Comparison of ENCODE assay signal across 13 cellular contexts in genomic region chr14:68386950-68387779, GRCh38.
A peak's percentile ranks its signal among the peaks of the same experiment; 100 is the strongest.
DNase-seq lines count a peak whose midpoint lies in the region; ATAC-seq and TF ChIP-seq lines count a peak whose summit lies in the region.
"Had no signal": no experiment of that assay in that cellular context is flagged by ENCODE, and none has a peak within 500 bp of the region (broad histone marks: within the 10 kb centered on the region; RNA-seq: fewer than 3 reads in every experiment).

No MANE protein-coding gene starts in this region.

- no peaks in the 10 kb centered on the region for H3K36me3 Mint-ChIP-seq in WTC11

- CTCF ChIA-PET in WTC11 (lab: Charles Lee), result no interaction called here

- TF ChIP-seq POLR2A in uterus (IDR thresholded peaks at IDR 0.05), result no peak

- DNase-seq in cardiac muscle cell (ENCODE audit: low read depth in 1 of 2, low spot score in 1 of 2), result peak in 1 of 2 donors; percentile 76
- no peak for DNase-seq in right atrium auricular region (ENCODE audit: low spot score)
- no peak for DNase-seq in WTC11 (ENCODE audit: low spot score)
- peak; percentile 14 for DNase-seq in glomerular visceral epithelial cell (ENCODE audit: extremely low spot score)
- no peak for DNase-seq in uterus
- no peak for DNase-seq in nucleus accumbens (lab: John Stamatoyannopoulos, UW)
- no peak for DNase-seq in islet precursor cell
- no peak for DNase-seq in brain microvascular endothelial cell
- DNase-seq: activated CD4-positive, alpha-beta memory T cell treated with anti-CD3 and anti-CD28 coated beads, Interleukin-2, amount 10 ng/mL, durations not matched to agents 7 days and 5 days; body of pancreas had no signal

- in situ Hi-C loops in brain microvascular endothelial cell (cut with HindIII; ENCODE audit: low pct_ligation_motif_present, low sequenced_read_pairs), result no loop called here

- intact Hi-C loops in uterus (cut with DNase I; ENCODE audit: low total_unique reads), result no loop called here

- no peak overlapping the region for H3K4me3 ChIP-seq in cardiac muscle cell
- H3K4me3 ChIP-seq in right atrium auricular region, result no peak overlapping the region
- no peak overlapping the region for H3K4me3 ChIP-seq in uterus
- no peak overlapping the region for H3K4me3 ChIP-seq in brain microvascular endothelial cell (ENCODE audit: low read depth, low read length)
- H3K4me3 ChIP-seq: body of pancreas had no signal

- H3K27me3 ChIP-seq in cardiac muscle cell, result no peaks in the 10 kb centered on the region
- no peaks in the 10 kb centered on the region for H3K27me3 ChIP-seq in right atrium auricular region
- H3K27me3 ChIP-seq in uterus, result no peaks in the 10 kb centered on the region
- H3K27me3 ChIP-seq in brain microvascular endothelial cell (replicated peaks), result no peaks in the 10 kb centered on the region
- H3K27me3 ChIP-seq: body of pancreas had no signal

- H3K9me3 ChIP-seq in cardiac muscle cell (ENCODE audit: low read depth) (no peaks in the 10 kb centered on the region), right atrium auricular region (no peaks in the 10 kb centered on the region), uterus (no peaks in the 10 kb centered on the region)
- H3K9me3 ChIP-seq: body of pancreas had no signal

- H3K36me3 ChIP-seq in cardiac muscle cell (no peaks in the 10 kb centered on the region), right atrium auricular region (no peaks in the 10 kb centered on the region), uterus (no peaks in the 10 kb centered on the region), brain microvascular endothelial cell (replicated peaks) (no peaks in the 10 kb centered on the region)

- peaks cover 16% of the 10 kb centered on the region for H3K4me1 Mint-ChIP-seq in WTC11

- POLR2A ChIA-PET in WTC11 (lab: Charles Lee), result no interaction called here

- TF ChIP-seq CTCF in cardiac muscle cell (IDR thresholded peaks at IDR 0.05; ENCODE audit: low read depth, low read length), result no peak
- no peak for TF ChIP-seq CTCF in right atrium auricular region (IDR thresholded peaks at IDR 0.05)
- no peak for TF ChIP-seq CTCF in WTC11 (IDR thresholded peaks at IDR 0.05)
- no peak for TF ChIP-seq CTCF in uterus (IDR thresholded peaks at IDR 0.05)
- TF ChIP-seq CTCF in brain microvascular endothelial cell (IDR thresholded peaks at IDR 0.05; ENCODE audit: low read depth, low read length, missing control alignments), result no peak

- H3K9me3 Mint-ChIP-seq in WTC11, result peaks cover 10% of the 10 kb centered on the region
- H3K9me3 Mint-ChIP-seq: activated CD4-positive, alpha-beta memory T cell treated with anti-CD3 and anti-CD28 coated beads, Interleukin-2, amount 10 ng/mL, durations not matched to agents 7 days and 5 days; activated T-helper 2 cell treated with anti-CD3 and anti-CD28 coated beads, Interferon-gamma antibody, Interleukin-2, Interleukin-4, amounts not matched to agents 10 μg/mL and 5 μg/mL and 100 μg/mL, durations not matched to agents 14 hours and 24 hours and 36 hours; memory B cell had no signal

- no peaks in the 10 kb centered on the region for H3K27me3 Mint-ChIP-seq in WTC11 (ENCODE audit: low read depth)
- H3K27me3 Mint-ChIP-seq: activated CD4-positive, alpha-beta memory T cell treated with anti-CD3 and anti-CD28 coated beads, Interleukin-2, amount 10 ng/mL, durations not matched to agents 7 days and 5 days; memory B cell had no signal

- H3K4me3 Mint-ChIP-seq in WTC11, result no peak overlapping the region
- H3K4me3 Mint-ChIP-seq: activated CD4-positive, alpha-beta memory T cell treated with anti-CD3 and anti-CD28 coated beads, Interleukin-2, amount 10 ng/mL, durations not matched to agents 7 days and 5 days; memory B cell had no signal

- H3K27ac ChIP-seq in cardiac muscle cell, result peak overlapping the region; percentile 19
- no peak overlapping the region for H3K27ac ChIP-seq in right atrium auricular region
- peak overlapping the region; percentile 54 to 84 for H3K27ac ChIP-seq in uterus
- no peak overlapping the region for H3K27ac ChIP-seq in brain microvascular endothelial cell
- H3K27ac ChIP-seq: body of pancreas, RWPE1 had no signal

- no peak for ATAC-seq in WTC11
- ATAC-seq: body of pancreas had no signal

- H3K4me1 ChIP-seq in cardiac muscle cell (ENCODE audit: low read depth) (peaks cover 61% of the 10 kb centered on the region), right atrium auricular region (peaks cover 0 to 37% of the 10 kb centered on the region in 2 donors), uterus (peaks cover 5 to 15% of the 10 kb centered on the region in 2 donors)

- no peak overlapping the region for H3K27ac Mint-ChIP-seq in WTC11
- H3K27ac Mint-ChIP-seq: activated CD4-positive, alpha-beta memory T cell treated with anti-CD3 and anti-CD28 coated beads, Interleukin-2, amount 10 ng/mL, durations not matched to agents 7 days and 5 days; activated T-helper 2 cell treated with anti-CD3 and anti-CD28 coated beads, Interferon-gamma antibody, Interleukin-2, Interleukin-4, amounts not matched to agents 10 μg/mL and 5 μg/mL and 100 μg/mL, durations not matched to agents 14 hours and 24 hours and 36 hours; memory B cell had no signal

TF ChIP-seq in WTC11, 78 proteins besides CTCF, POLR2A, EP300 and RAD21:
- TF ChIP-seq PRDM15 (CRISPR knock-in tag; IDR thresholded peaks at IDR 0.05), result peak; percentile 89
- no peak for TF ChIP-seq SMAD4 (CRISPR knock-in tag; IDR thresholded peaks at IDR 0.05)

Comparison
In these comparisons a context has a peak if more than half of its experiments do, and no peak if none do; other contexts are left out.
1. H3K27ac ChIP-seq: peak in cardiac muscle cell (single experiment) and uterus (2 of 2); none in right atrium auricular region (0 of 2) and brain microvascular endothelial cell (single experiment).